In genomic region chr9:649128-650074, GRCh38 we compare ENCODE assay signal across 12 cellular contexts.
DNase-seq lines count a peak whose midpoint lies in the region; ATAC-seq and TF ChIP-seq lines count a peak whose summit lies in the region.
"Had no signal": no experiment of that assay in that cellular context is flagged by ENCODE, and none has a peak within 500 bp of the region (broad histone marks: within the 10 kb centered on the region; RNA-seq: fewer than 3 reads in every experiment).

No MANE protein-coding gene starts in this region.

- ATAC-seq in GM18868 (IDR thresholded peaks at IDR 0.05; ENCODE audit: unreplicated experiment) (peak; percentile 72), psoas muscle (no peak), HG03442 (IDR thresholded peaks at IDR 0.05; ENCODE audit: unreplicated experiment) (no peak), HG03439 (IDR thresholded peaks at IDR 0.05; ENCODE audit: unreplicated experiment) (no peak)
- ATAC-seq: K562 had no signal

- peaks cover 10% of the 10 kb centered on the region for H3K4me1 Mint-ChIP-seq in endothelial cell (ENCODE audit: unreplicated experiment)
- peaks cover 8% of the 10 kb centered on the region for H3K4me1 Mint-ChIP-seq in Calu3 (ENCODE audit: low read depth, unreplicated experiment)

- H3K27ac Mint-ChIP-seq in endothelial cell (ENCODE audit: unreplicated experiment) (no peak overlapping the region), Calu3 (ENCODE audit: unreplicated experiment) (no peak overlapping the region)
- H3K27ac Mint-ChIP-seq: activated naive CD4-positive, alpha-beta T cell treated with anti-CD3 and anti-CD28 coated beads for 36 hours had no signal

- H3F3A ChIP-seq in OCI-LY1 (ENCODE audit: insufficient read depth, low read length), result no peaks in the 10 kb centered on the region

- TF ChIP-seq CTCF in OCI-LY1 (IDR thresholded peaks at IDR 0.05; ENCODE audit: low read length), result no peak
- no peak for TF ChIP-seq CTCF in fibroblast of lung (conservative IDR thresholded peaks at IDR 0.05 in 1 of 2, IDR thresholded peaks at IDR 0.05 in 1 of 2; ENCODE audit: low read depth in 1 of 2, low read length in 2 of 2)
- TF ChIP-seq CTCF in psoas muscle (IDR thresholded peaks at IDR 0.05), result no peak
- TF ChIP-seq CTCF in endothelial cell (IDR thresholded peaks at IDR 0.05; ENCODE audit: unreplicated experiment), result no peak
- TF ChIP-seq CTCF in Calu3 (IDR thresholded peaks at IDR 0.05; ENCODE audit: unreplicated experiment), result no peak

- BruUV-seq in Calu3 (replicated peaks; lab: Mats Ljungman, UMichigan), result no TSS peak

- H4K20me1 ChIP-seq in OCI-LY1 (ENCODE audit: insufficient read depth, low read length), result no peaks in the 10 kb centered on the region
- no peaks in the 10 kb centered on the region for H4K20me1 ChIP-seq in fibroblast of lung (ENCODE audit: control insufficient read depth, extremely low read depth, insufficient read depth, low read length)

- H3K27ac ChIP-seq in OCI-LY1 (ENCODE audit: low read depth, low read length, poor library complexity, severe bottlenecking), result peak overlapping the region; percentile 63
- H3K27ac ChIP-seq in fibroblast of lung (ENCODE audit: insufficient read depth, low read length), result no peak overlapping the region
- peak overlapping the region; percentile 48 for H3K27ac ChIP-seq in psoas muscle

- H3K9me2 ChIP-seq in OCI-LY1 (ENCODE audit: low read depth, low read length), result no peaks in the 10 kb centered on the region

- H3K79me2 ChIP-seq in OCI-LY1 (ENCODE audit: insufficient read depth, low read length) (no peaks in the 10 kb centered on the region), fibroblast of lung (ENCODE audit: control insufficient read depth, insufficient read depth, low read length) (no peaks in the 10 kb centered on the region)

- H3K36me3 ChIP-seq in OCI-LY1 (ENCODE audit: insufficient read depth, low read length) (no peaks in the 10 kb centered on the region), fibroblast of lung (ENCODE audit: control insufficient read depth, insufficient read depth, low read length) (no peaks in the 10 kb centered on the region), psoas muscle (ENCODE audit: insufficient read depth in 1 of 2, low read depth in 1 of 2) (no peaks in the 10 kb centered on the region)

- peak overlapping the region; percentile 75 for H3K4me2 ChIP-seq in OCI-LY1 (ENCODE audit: low read length)
- peak overlapping the region; percentile 83 for H3K4me2 ChIP-seq in fibroblast of lung (ENCODE audit: extremely low read depth, insufficient read depth, low read length)

- H3K27me3 ChIP-seq in OCI-LY1 (ENCODE audit: insufficient read depth, low read length), result no peaks in the 10 kb centered on the region
- no peaks in the 10 kb centered on the region for H3K27me3 ChIP-seq in fibroblast of lung (ENCODE audit: control insufficient read depth, insufficient read depth, low read length)
- no peaks in the 10 kb centered on the region for H3K27me3 ChIP-seq in psoas muscle (ENCODE audit: insufficient read depth in 3 of 3, low read length in 2 of 3)

- H3K36me3 Mint-ChIP-seq in endothelial cell (ENCODE audit: low read depth, unreplicated experiment), result no peaks in the 10 kb centered on the region
- no peaks in the 10 kb centered on the region for H3K36me3 Mint-ChIP-seq in Calu3 (ENCODE audit: insufficient read depth, unreplicated experiment)

- H2AFZ ChIP-seq in OCI-LY1 (ENCODE audit: low read length) (no peak overlapping the region), fibroblast of lung (ENCODE audit: low read length) (peak overlapping the region; percentile 4)

- peaks cover 2% of the 10 kb centered on the region for H3K27me3 Mint-ChIP-seq in endothelial cell (ENCODE audit: unreplicated experiment)
- H3K27me3 Mint-ChIP-seq in Calu3 (ENCODE audit: unreplicated experiment), result no peaks in the 10 kb centered on the region

- H3K9me3 Mint-ChIP-seq in endothelial cell (ENCODE audit: unreplicated experiment), result no peaks in the 10 kb centered on the region
- H3K9me3 Mint-ChIP-seq in Calu3 (ENCODE audit: low read depth, unreplicated experiment), result no peaks in the 10 kb centered on the region
- H3K9me3 Mint-ChIP-seq: activated naive CD4-positive, alpha-beta T cell treated with anti-CD3 and anti-CD28 coated beads for 36 hours had no signal

- peaks cover 74% of the 10 kb centered on the region for H3K4me1 ChIP-seq in OCI-LY1 (ENCODE audit: insufficient read depth, low read length, severe bottlenecking)
- H3K4me1 ChIP-seq in fibroblast of lung (ENCODE audit: control insufficient read depth, extremely low read depth, insufficient read depth, low read length), result no peaks in the 10 kb centered on the region
- H3K4me1 ChIP-seq in psoas muscle, result peaks cover 40% of the 10 kb centered on the region

- H3K4me3 Mint-ChIP-seq in endothelial cell (ENCODE audit: unreplicated experiment), result no peak overlapping the region
- no peak overlapping the region for H3K4me3 Mint-ChIP-seq in Calu3 (ENCODE audit: low read depth, unreplicated experiment)

- H3K9ac ChIP-seq in OCI-LY1 (ENCODE audit: low read length) (peak overlapping the region; percentile 30; the same call in 1 of the 2 replicates), fibroblast of lung (ENCODE audit: insufficient read depth, low read length) (no peak overlapping the region)

- H3K9me3 ChIP-seq in OCI-LY1 (ENCODE audit: low read length), result no peaks in the 10 kb centered on the region
- H3K9me3 ChIP-seq in fibroblast of lung (ENCODE audit: control insufficient read depth, insufficient read depth, low read depth, low read length), result no peaks in the 10 kb centered on the region
- H3K9me3 ChIP-seq in psoas muscle, result no peaks in the 10 kb centered on the region

- H3K4me3 ChIP-seq in OCI-LY1 (ENCODE audit: low read depth, low read length, poor library complexity, severe bottlenecking), result peak overlapping the region; percentile 45
- no peak overlapping the region for H3K4me3 ChIP-seq in fibroblast of lung (replicated peaks in 1 of 4; ENCODE audit: control extremely low read depth in 1 of 4, insufficient read depth in 1 of 4, low read depth in 3 of 4, low read length in 4 of 4)
- H3K4me3 ChIP-seq in psoas muscle, result no peak overlapping the region
- H3K4me3 ChIP-seq: K562 had no signal

- DNase-seq in fibroblast of lung (ENCODE audit: low read depth in 2 of 2) (no peak), psoas muscle (no peak), endothelial cell (ENCODE audit: low spot score) (no peak), Calu3 (no peak)
- DNase-seq: NCI-H748 treated with DMSO at 0.1 percent for 48 hours; stimulated activated CD4-positive, alpha-beta T cell treated with anti-CD3 and anti-CD28 coated beads, Interleukin-4, amount 100 ng/mL, for 1 hour had no signal

- 51 to 72% (median 63%) methylated on average over 9 of the region's 9 CpGs for WGBS in psoas muscle, 3 donors

- intact Hi-C loops in psoas muscle (cut with DNase I), result loop anchor here in 1 of 2 donors (5.0 to 10.0 kb wide), 2 partner anchors 38 to 95 kb away; no protein-coding TSS in a partner anchor
- intact Hi-C loops in Calu3 (cut with micrococcal nuclease; ENCODE audit: unreplicated experiment), result no loop called here

- CTCF ChIA-PET in Calu3 (lab: Charles Lee), result no interaction called here
